ENCODE assay signal across 8 cellular contexts in genomic region chr2:69911985-69912563, GRCh38. TPM values are rescaled to one million over a fixed set of nuclear protein-coding genes. Genes with fewer than 3 reads are reported as not detected.
DNase-seq lines count a peak whose midpoint lies in the region; ATAC-seq and TF ChIP-seq lines count a peak whose summit lies in the region.

No MANE protein-coding gene starts in this region.

- intact Hi-C loops in testis (cut with DNase I; ENCODE audit: low total_unique reads): loop anchor here (5.0 to 10.0 kb wide), 2 partner anchors 173 to 230 kb away; partner anchors contain the start of gene PCBP1

- 24 to 27% methylated on average over 2 of the region's 2 CpGs for WGBS in testis, 2 donors

- peaks cover 5 to 7% (median 6%) of the 10 kb centered on the region in 3 donors for H3K27me3 Mint-ChIP-seq in immature natural killer cell (ENCODE audit: low read depth in 3 of 3)

- peak overlapping the region; percentile 59 for H3K9ac ChIP-seq in adipocyte (ENCODE audit: low read length)

- H3K4me1 Mint-ChIP-seq in immature natural killer cell: peaks cover 26 to 37% of the 10 kb centered on the region in 2 donors

- H3K9me3 ChIP-seq in adipocyte (ENCODE audit: control insufficient read depth, low read length) (no peaks in the 10 kb centered on the region), testis (no peaks in the 10 kb centered on the region)

- in situ Hi-C loops in ACHN (cut with HindIII; ENCODE audit: low pct_ligation_motif_present, low pct_unique_long_range_greater_than_20kb, low sequenced_read_pairs): no loop called here

- no peak overlapping the region for H3K4me3 ChIP-seq in adipocyte (ENCODE audit: low read length)
- no peak overlapping the region for H3K4me3 ChIP-seq in testis

- H3K27me3 ChIP-seq in adipocyte (replicated peaks; ENCODE audit: control insufficient read depth, insufficient read depth, low read length) (no peaks in the 10 kb centered on the region), testis (no peaks in the 10 kb centered on the region)

- peak overlapping the region in 1 of 5 donors; percentile 19 for H3K4me3 Mint-ChIP-seq in immature natural killer cell

- peaks cover 48% of the 10 kb centered on the region for H3K36me3 ChIP-seq in adipocyte (ENCODE audit: control insufficient read depth, insufficient read depth, low read length, severe bottlenecking)
- H3K36me3 ChIP-seq in testis (ENCODE audit: low read depth, missing control alignments): no peaks in the 10 kb centered on the region

- ATAC-seq in GM18870 (IDR thresholded peaks at IDR 0.05; ENCODE audit: unreplicated experiment): no peak

- TF ChIP-seq POLR2A in testis (IDR thresholded peaks at IDR 0.05): no peak

- peak overlapping the region; percentile 14 to 21 for H3K27ac ChIP-seq in testis

- DNase-seq in ACHN: peak; percentile 66
- DNase-seq in GM04504 (ENCODE audit: low read depth): peak; percentile 36
- peak; percentile 55 for DNase-seq in NCI-H2029 treated with DMSO at 0.1 percent for 48 hours (lab: John Stamatoyannopoulos, UW)
- DNase-seq in adipocyte (ENCODE audit: low read depth): peak; percentile 86
- peak; percentile 51 to 71 (median 66) for DNase-seq in immature natural killer cell
- DNase-seq in testis: no peak
- DNase-seq in HPDE6-E6E7 (ENCODE audit: extremely low spot score): no peak

- peak overlapping the region; percentile 64 to 89 (median 79) for H3K27ac Mint-ChIP-seq in immature natural killer cell

- H3K36me3 Mint-ChIP-seq in immature natural killer cell: peaks cover 7 to 22% (median 12%) of the 10 kb centered on the region in 3 donors

- H3K4me1 ChIP-seq in adipocyte (ENCODE audit: control insufficient read depth, insufficient read depth, low read length) (peaks cover 15% of the 10 kb centered on the region), testis (peaks cover 8% of the 10 kb centered on the region)

- no peaks in the 10 kb centered on the region for H3K9me3 Mint-ChIP-seq in immature natural killer cell

- peak; percentile 54 to 59 (median 57) for TF ChIP-seq CTCF in testis (IDR thresholded peaks at IDR 0.05)

RNA-seq across cellular contexts. Expression of gene MXD1, which starts 2.8 kb away (rescaled TPM):
- polyA plus RNA-seq in immature natural killer cell (10 to 100 TPM; 10.6 to 22.9 (median 18.6) TPM), testis (ENCODE audit: insufficient read depth, low read depth, low replicate concordance) (16.8 TPM)
- total RNA-seq in testis: 10 to 100 TPM in 1 of 2 donors, 1 to 10 TPM in 1; 8.4 to 11.0 TPM

RNA-seq across cellular contexts. Expression of gene SNRNP27, which starts 18.3 kb away (rescaled TPM):
- polyA plus RNA-seq in immature natural killer cell (10 to 100 TPM; 65.4 to 79.7 (median 78.8) TPM), testis (ENCODE audit: insufficient read depth, low read depth, low replicate concordance) (43.8 TPM)
- total RNA-seq in testis: 10 to 100 TPM; 77.1 to 78.3 TPM

RNA-seq across cellular contexts. Expression of gene ASPRV1, which starts 49.4 kb away (rescaled TPM):
- polyA plus RNA-seq in immature natural killer cell (1 to 10 TPM in 1 of 3 donors, under 1 TPM in 2; 0.09 to 1.8 (median 0.29) TPM), testis (ENCODE audit: insufficient read depth, low read depth, low replicate concordance) (3.5 TPM)
- 1 to 10 TPM; 8.2 to 9.2 TPM for total RNA-seq in testis

Comparison
In these comparisons a context has a peak if more than half of its experiments do, and no peak if none do; other contexts are left out.
1. DNase-seq: peak in ACHN (single experiment), GM04504 (single experiment), NCI-H2029 treated with DMSO at 0.1 percent for 48 hours (single experiment), adipocyte (single experiment) and immature natural killer cell (3 of 3); none in testis (single experiment) and HPDE6-E6E7 (single experiment).